In genomic region chr3:18445421-18446066, GRCh38 we compare ENCODE assay signal across 8 cellular contexts. TPM values are rescaled to one million over a fixed set of nuclear protein-coding genes. Genes with fewer than 3 reads are reported as not detected.
DNase-seq lines count a peak whose midpoint lies in the region; ATAC-seq lines count a peak whose summit lies in the region.

No MANE protein-coding gene starts in this region.

- intact Hi-C loops in left cardiac atrium (cut with DNase I), result no loop called here

- H3K4me3 ChIP-seq in skeletal muscle cell (ENCODE audit: low read depth, low read length), result peak overlapping the region; percentile 35

- H3K9me3 Mint-ChIP-seq in activated T-cell treated with anti-CD3 and anti-CD28 coated beads, Interleukin-2, amount 50 U/mL, for 4 hours, result peaks cover 6% of the 10 kb centered on the region

- DNase-seq in Ammon's horn (ENCODE audit: low spot score) (peak; percentile 20), NCI-H69 (lab: John Stamatoyannopoulos, UW) (peak; percentile 65), left cardiac atrium (no peak), skeletal muscle cell (ENCODE audit: low read depth) (no peak), NCI-H2029 treated with DMSO at 0.1 percent for 48 hours (lab: John Stamatoyannopoulos, UW) (no peak), HPDE6-E6E7 (ENCODE audit: extremely low spot score) (no peak)
- peak; percentile 67 for DNase-seq in activated T-cell treated with anti-CD3 and anti-CD28 coated beads, Interleukin-2, amount 50 U/mL, for 4 hours

- H3K4me3 Mint-ChIP-seq in activated T-cell treated with anti-CD3 and anti-CD28 coated beads, Interleukin-2, amount 50 U/mL, for 4 hours, result peak overlapping the region; percentile 97

- peaks cover 34% of the 10 kb centered on the region for H3K4me1 Mint-ChIP-seq in activated T-cell treated with anti-CD3 and anti-CD28 coated beads, Interleukin-2, amount 50 U/mL, for 4 hours (ENCODE audit: low read depth)

- peaks cover 30% of the 10 kb centered on the region for H3K36me3 Mint-ChIP-seq in activated T-cell treated with anti-CD3 and anti-CD28 coated beads, Interleukin-2, amount 50 U/mL, for 4 hours (ENCODE audit: insufficient read depth)

- peak; percentile 11 for ATAC-seq in GM21390 (IDR thresholded peaks at IDR 0.05; ENCODE audit: unreplicated experiment)
- ATAC-seq in activated T-cell treated with anti-CD3 and anti-CD28 coated beads, Interleukin-2, amount 50 U/mL, for 4 hours, result peak; percentile 64 to 71
- ATAC-seq in left cardiac atrium, result peak; percentile 12 to 36

- no peaks in the 10 kb centered on the region for H3K27me3 Mint-ChIP-seq in activated T-cell treated with anti-CD3 and anti-CD28 coated beads, Interleukin-2, amount 50 U/mL, for 4 hours (ENCODE audit: low read depth)

RNA-seq across cellular contexts. Expression of gene SATB1, which starts 20.4 kb away (rescaled TPM):
- total RNA-seq in activated T-cell treated with anti-CD3 and anti-CD28 coated beads, Interleukin-2, amount 50 U/mL, for 4 hours, result 100 to 1,000 TPM; 209 to 239 (median 228) TPM
- total RNA-seq in left cardiac atrium, result 10 to 100 TPM; 28.5 to 33.5 TPM

Comparison
In these comparisons a context has a peak if more than half of its experiments do, and no peak if none do; other contexts are left out.
1. DNase-seq: peak in Ammon's horn (single experiment), NCI-H69 (single experiment) and activated T-cell treated with anti-CD3 and anti-CD28 coated beads, Interleukin-2, amount 50 U/mL, for 4 hours (single experiment); none in left cardiac atrium (single experiment), skeletal muscle cell (single experiment), NCI-H2029 treated with DMSO at 0.1 percent for 48 hours (single experiment) and HPDE6-E6E7 (single experiment).
2. ATAC-seq: peak in every context shown above with its lines; median percentile 68 in activated T-cell treated with anti-CD3 and anti-CD28 coated beads, Interleukin-2, amount 50 U/mL, for 4 hours; 24 in left cardiac atrium; 11 in GM21390.
3. RNA of gene SATB1, which starts 20.4 kb away (total RNA-seq): 209 to 239 TPM in activated T-cell treated with anti-CD3 and anti-CD28 coated beads, Interleukin-2, amount 50 U/mL, for 4 hours; 28.5 to 33.5 TPM in left cardiac atrium; every median in the first group is over 4 times any median in the second.